ENCODE assay signal across 29 cellular contexts in genomic region chr12:117210266-117210918, GRCh38.
"Had no signal": no experiment of that assay in that cellular context is flagged by ENCODE, and none has a peak within 500 bp of the region (broad histone marks: within the 10 kb centered on the region; RNA-seq: fewer than 3 reads in every experiment).

No MANE protein-coding gene starts in this region.

- DNase-seq: naive thymus-derived CD4-positive, alpha-beta T cell; natural killer cell; occipital lobe; ovary; right cardiac atrium; spleen; stimulated activated CD4-positive, alpha-beta T cell treated with anti-CD3 and anti-CD28 coated beads, Interleukin-12 subunit alpha, Interleukin-12 subunit beta, amount 100 ng/mL, for 4 hours; stimulated activated CD4-positive, alpha-beta T cell treated with anti-CD3 and anti-CD28 coated beads, Interleukin-1b, Interleukin-23, amount 100 ng/mL, for 48 hours; stimulated activated CD4-positive, alpha-beta T cell treated with anti-CD3 and anti-CD28 coated beads, Interleukin-4, amount 100 ng/mL, for 1 hour; stimulated activated CD4-positive, alpha-beta T cell treated with anti-CD3 and anti-CD28 coated beads, Interleukin-4, amount 100 ng/mL, for 4 hours; stimulated activated CD8-positive, alpha-beta memory T cell treated with anti-CD3 and anti-CD28 coated beads, Interleukin-4, amount 100 ng/mL, for 48 hours; stimulated activated naive CD4-positive, alpha-beta T cell; stimulated activated naive CD8-positive, alpha-beta T cell treated with anti-CD3 and anti-CD28 coated beads, Interleukin-15, amount 100 ng/mL, for 72 hours; stimulated activated naive CD8-positive, alpha-beta T cell treated with anti-CD3 and anti-CD28 coated beads, Interleukin-15, Interleukin-2, amounts not matched to agents 100 U/mL and 50 U/mL, for 24 hours; testis; upper lobe of right lung; uterus had no signal

- H3K27me3 ChIP-seq: ovary, testis, uterus had no signal

- H3K4me3 ChIP-seq: ovary, psoas muscle, skin epidermis, smooth muscle cell, spleen, suprapubic skin, testis, tibial nerve, upper lobe of right lung, uterus had no signal

- ATAC-seq: naive thymus-derived CD4-positive, alpha-beta T cell; natural killer cell; psoas muscle; right cardiac atrium; sciatic nerve; stimulated activated memory B cell treated with anti-CD40 and anti-IgM and Interleukin-4, amounts not matched to agents 10 μg/mL and 1 μg/mL and 100 μg/mL, for 72 hours; stimulated activated naive CD8-positive, alpha-beta T cell treated with anti-CD3 and anti-CD28 coated beads, Interleukin-15, amount 100 ng/mL, for 72 hours; stimulated activated naive CD8-positive, alpha-beta T cell treated with anti-CD3 and anti-CD28 coated beads, Interleukin-15, Interleukin-2, amounts not matched to agents 100 U/mL and 50 U/mL, for 24 hours; upper lobe of right lung had no signal

- H3K4me3 Mint-ChIP-seq: naive thymus-derived CD4-positive, alpha-beta T cell; natural killer cell; nephron; neural crest cell; stimulated activated memory B cell treated with anti-CD40 and anti-IgM and Interleukin-4, amounts not matched to agents 10 μg/mL and 1 μg/mL and 100 μg/mL, for 72 hours; stimulated activated naive CD8-positive, alpha-beta T cell treated with anti-CD3 and anti-CD28 coated beads, Interleukin-15, amount 100 ng/mL, for 72 hours; type B pancreatic cell had no signal

- H3K27ac ChIP-seq: ovary, parathyroid adenoma, psoas muscle, skin epidermis, spleen, suprapubic skin, testis, tibial nerve, upper lobe of right lung, uterus had no signal

- H3K4me1 ChIP-seq: parathyroid adenoma, spleen, suprapubic skin, upper lobe of right lung, uterus had no signal

- H3K4me2 ChIP-seq: smooth muscle cell had no signal

- H3K9me3 ChIP-seq: ovary, psoas muscle, spleen, suprapubic skin, testis, tibial nerve, upper lobe of right lung, uterus had no signal

- H3K27ac Mint-ChIP-seq: naive thymus-derived CD4-positive, alpha-beta T cell; natural killer cell; nephron; progenitor cell of endocrine pancreas; stimulated activated memory B cell treated with anti-CD40 and anti-IgM and Interleukin-4, amounts not matched to agents 10 μg/mL and 1 μg/mL and 100 μg/mL, for 72 hours; type B pancreatic cell had no signal

- H2AFZ ChIP-seq: parathyroid adenoma had no signal

- H3K36me3 Mint-ChIP-seq: naive thymus-derived CD4-positive, alpha-beta T cell; natural killer cell; stimulated activated memory B cell treated with anti-CD40 and anti-IgM and Interleukin-4, amounts not matched to agents 10 μg/mL and 1 μg/mL and 100 μg/mL, for 72 hours; type B pancreatic cell had no signal

- H3K79me2 ChIP-seq: parathyroid adenoma had no signal

- H3K4me1 Mint-ChIP-seq: natural killer cell; nephron; neural crest cell; stimulated activated naive CD8-positive, alpha-beta T cell treated with anti-CD3 and anti-CD28 coated beads, Interleukin-15, amount 100 ng/mL, for 72 hours had no signal

- H3K36me3 ChIP-seq: ovary, spleen, suprapubic skin, tibial nerve, upper lobe of right lung, uterus had no signal

- H3K9ac ChIP-seq: parathyroid adenoma had no signal

- H3K9me3 Mint-ChIP-seq: natural killer cell; nephron; neural crest cell; stimulated activated memory B cell treated with anti-CD40 and anti-IgM and Interleukin-4, amounts not matched to agents 10 μg/mL and 1 μg/mL and 100 μg/mL, for 72 hours; stimulated activated naive CD8-positive, alpha-beta T cell treated with anti-CD3 and anti-CD28 coated beads, Interleukin-15, amount 100 ng/mL, for 72 hours; type B pancreatic cell had no signal
